Comparison of ENCODE assay signal across 14 cellular contexts in genomic region chr3:46380471-46381215, GRCh38. TPM values are rescaled to one million over a fixed set of nuclear protein-coding genes. Genes with fewer than 3 reads are reported as not detected.
DNase-seq lines count a peak whose midpoint lies in the region; ATAC-seq and TF ChIP-seq lines count a peak whose summit lies in the region.
"Had no signal": no experiment of that assay in that cellular context is flagged by ENCODE, and none has a peak within 500 bp of the region (broad histone marks: within the 10 kb centered on the region; RNA-seq: fewer than 3 reads in every experiment).

No MANE protein-coding gene starts in this region.

- H3K27me3 Mint-ChIP-seq in stimulated activated naive CD8-positive, alpha-beta T cell treated with anti-CD3 and anti-CD28 coated beads, Interleukin-15, Interleukin-2, amounts not matched to agents 100 ng/mL and 50 ng/mL, for 24 hours: peaks cover 12% of the 10 kb centered on the region
- H3K27me3 Mint-ChIP-seq in activated T-helper 1 cell treated with anti-CD3 and anti-CD28 coated beads, Interleukin-12 subunit alpha, Interleukin-12 subunit beta, Interleukin-2, Interleukin-4 antibody, amounts not matched to agents 30 ng/mL and 10 ng/mL and 1 ng/mL, durations not matched to agents 14 hours and 24 hours and 36 hours (ENCODE audit: insufficient read depth): peaks cover 5% of the 10 kb centered on the region
- H3K27me3 Mint-ChIP-seq in memory B cell (no peaks in the 10 kb centered on the region), mesothelial cell of epicardium (ENCODE audit: low read depth) (peaks cover 27% of the 10 kb centered on the region)

- intact Hi-C loops in activated T-helper 1 cell treated with anti-CD3 and anti-CD28 coated beads, Interleukin-12 subunit alpha, Interleukin-12 subunit beta, Interleukin-2, Interleukin-4 antibody, amounts not matched to agents 30 ng/mL and 10 ng/mL and 1 ng/mL, durations not matched to agents 14 hours and 24 hours and 36 hours (cut with micrococcal nuclease): no loop called here

- no peaks in the 10 kb centered on the region for H3K9me3 Mint-ChIP-seq in stimulated activated naive CD8-positive, alpha-beta T cell treated with anti-CD3 and anti-CD28 coated beads, Interleukin-15, Interleukin-2, amounts not matched to agents 100 ng/mL and 50 ng/mL, for 24 hours
- no peaks in the 10 kb centered on the region for H3K9me3 Mint-ChIP-seq in activated T-helper 1 cell treated with anti-CD3 and anti-CD28 coated beads, Interleukin-12 subunit alpha, Interleukin-12 subunit beta, Interleukin-2, Interleukin-4 antibody, amounts not matched to agents 30 ng/mL and 10 ng/mL and 1 ng/mL, durations not matched to agents 14 hours and 24 hours and 36 hours
- H3K9me3 Mint-ChIP-seq in memory B cell (no peaks in the 10 kb centered on the region), mesothelial cell of epicardium (no peaks in the 10 kb centered on the region)

- ATAC-seq in stimulated activated naive CD8-positive, alpha-beta T cell treated with anti-CD3 and anti-CD28 coated beads, Interleukin-15, Interleukin-2, amounts not matched to agents 100 U/mL and 50 U/mL, for 24 hours: no peak
- ATAC-seq in memory B cell (ENCODE audit: low read depth): no peak
- no peak for ATAC-seq in GM19351 (IDR thresholded peaks at IDR 0.05; ENCODE audit: unreplicated experiment)
- ATAC-seq in GM21576 (IDR thresholded peaks at IDR 0.05; ENCODE audit: unreplicated experiment): no peak

- H3K4me3 Mint-ChIP-seq in stimulated activated naive CD8-positive, alpha-beta T cell treated with anti-CD3 and anti-CD28 coated beads, Interleukin-15, Interleukin-2, amounts not matched to agents 100 ng/mL and 50 ng/mL, for 24 hours: no peak overlapping the region
- peak overlapping the region; percentile 27 for H3K4me3 Mint-ChIP-seq in activated T-helper 1 cell treated with anti-CD3 and anti-CD28 coated beads, Interleukin-12 subunit alpha, Interleukin-12 subunit beta, Interleukin-2, Interleukin-4 antibody, amounts not matched to agents 30 ng/mL and 10 ng/mL and 1 ng/mL, durations not matched to agents 14 hours and 24 hours and 36 hours
- H3K4me3 Mint-ChIP-seq in memory B cell (peak overlapping the region; percentile 53), mesothelial cell of epicardium (no peak overlapping the region)

- no peak for DNase-seq in stimulated activated naive CD8-positive, alpha-beta T cell treated with anti-CD3 and anti-CD28 coated beads, Interleukin-15, Interleukin-2, amounts not matched to agents 100 U/mL and 50 U/mL, for 24 hours
- DNase-seq in activated T-helper 1 cell treated with anti-CD3 and anti-CD28 coated beads, Interleukin-12 subunit alpha, Interleukin-12 subunit beta, Interleukin-2, Interleukin-4 antibody, amounts not matched to agents 30 ng/mL and 10 ng/mL and 1 ng/mL, durations not matched to agents 14 hours and 24 hours and 36 hours (ENCODE audit: low spot score): no peak
- DNase-seq in memory B cell (ENCODE audit: low spot score in 2 of 2): no peak
- no peak for DNase-seq in NCI-H2107 treated with DMSO at 0.1 percent for 48 hours (lab: John Stamatoyannopoulos, UW; ENCODE audit: unreplicated experiment)
- DNase-seq in mesothelial cell of epicardium (ENCODE audit: low spot score in 2 of 2, unreplicated experiment in 2 of 2): no peak
- DNase-seq: Caco-2, KG1, midbrain, NCI-H82, T1000 had no signal

- no peaks in the 10 kb centered on the region for H3K36me3 Mint-ChIP-seq in stimulated activated naive CD8-positive, alpha-beta T cell treated with anti-CD3 and anti-CD28 coated beads, Interleukin-15, Interleukin-2, amounts not matched to agents 100 ng/mL and 50 ng/mL, for 24 hours (ENCODE audit: low read depth)
- peaks cover 9% of the 10 kb centered on the region for H3K36me3 Mint-ChIP-seq in activated T-helper 1 cell treated with anti-CD3 and anti-CD28 coated beads, Interleukin-12 subunit alpha, Interleukin-12 subunit beta, Interleukin-2, Interleukin-4 antibody, amounts not matched to agents 30 ng/mL and 10 ng/mL and 1 ng/mL, durations not matched to agents 14 hours and 24 hours and 36 hours (ENCODE audit: low read depth)
- no peaks in the 10 kb centered on the region for H3K36me3 Mint-ChIP-seq in memory B cell
- H3K36me3 Mint-ChIP-seq in mesothelial cell of epicardium: no peaks in the 10 kb centered on the region

- peak overlapping the region; percentile 33 for H3K27ac Mint-ChIP-seq in stimulated activated naive CD8-positive, alpha-beta T cell treated with anti-CD3 and anti-CD28 coated beads, Interleukin-15, Interleukin-2, amounts not matched to agents 100 ng/mL and 50 ng/mL, for 24 hours
- peak overlapping the region; percentile 58 for H3K27ac Mint-ChIP-seq in activated T-helper 1 cell treated with anti-CD3 and anti-CD28 coated beads, Interleukin-12 subunit alpha, Interleukin-12 subunit beta, Interleukin-2, Interleukin-4 antibody, amounts not matched to agents 30 ng/mL and 10 ng/mL and 1 ng/mL, durations not matched to agents 14 hours and 24 hours and 36 hours
- H3K27ac Mint-ChIP-seq in memory B cell: peak overlapping the region; percentile 53
- no peak overlapping the region for H3K27ac Mint-ChIP-seq in mesothelial cell of epicardium

- peaks cover 29% of the 10 kb centered on the region for H3K4me1 Mint-ChIP-seq in stimulated activated naive CD8-positive, alpha-beta T cell treated with anti-CD3 and anti-CD28 coated beads, Interleukin-15, Interleukin-2, amounts not matched to agents 100 ng/mL and 50 ng/mL, for 24 hours (ENCODE audit: low read depth)
- H3K4me1 Mint-ChIP-seq in activated T-helper 1 cell treated with anti-CD3 and anti-CD28 coated beads, Interleukin-12 subunit alpha, Interleukin-12 subunit beta, Interleukin-2, Interleukin-4 antibody, amounts not matched to agents 30 ng/mL and 10 ng/mL and 1 ng/mL, durations not matched to agents 14 hours and 24 hours and 36 hours (ENCODE audit: low read depth): peaks cover 50% of the 10 kb centered on the region
- peaks cover 45% of the 10 kb centered on the region for H3K4me1 Mint-ChIP-seq in memory B cell
- peaks cover 6% of the 10 kb centered on the region for H3K4me1 Mint-ChIP-seq in mesothelial cell of epicardium

- no peak for TF ChIP-seq CTCF in mesothelial cell of epicardium (IDR thresholded peaks at IDR 0.05; ENCODE audit: unreplicated experiment)

RNA-seq across cellular contexts. Expression of gene CCR5, which starts 9.9 kb away (rescaled TPM):
- 5.8 TPM in 2 replicates for total RNA-seq in activated T-helper 1 cell treated with anti-CD3 and anti-CD28 coated beads, Interleukin-12 subunit alpha, Interleukin-12 subunit beta, Interleukin-2, Interleukin-4 antibody, amounts not matched to agents 30 ng/mL and 10 ng/mL and 1 ng/mL, durations not matched to agents 14 hours and 24 hours and 36 hours
- total RNA-seq in mesothelial cell of epicardium: not detected in 3 replicates
- total RNA-seq: Caco-2, cerebellum had no signal

RNA-seq across cellular contexts. Expression of gene CCRL2, which starts 26.4 kb away (rescaled TPM):
- 2.2 and 3.9 TPM in 2 replicates for total RNA-seq in activated T-helper 1 cell treated with anti-CD3 and anti-CD28 coated beads, Interleukin-12 subunit alpha, Interleukin-12 subunit beta, Interleukin-2, Interleukin-4 antibody, amounts not matched to agents 30 ng/mL and 10 ng/mL and 1 ng/mL, durations not matched to agents 14 hours and 24 hours and 36 hours
- total RNA-seq in mesothelial cell of epicardium: not detected in 3 replicates

RNA-seq across cellular contexts. Expression of gene CCR2, which starts 26.7 kb away (rescaled TPM):
- 20.6 and 21.0 TPM in 2 replicates for total RNA-seq in activated T-helper 1 cell treated with anti-CD3 and anti-CD28 coated beads, Interleukin-12 subunit alpha, Interleukin-12 subunit beta, Interleukin-2, Interleukin-4 antibody, amounts not matched to agents 30 ng/mL and 10 ng/mL and 1 ng/mL, durations not matched to agents 14 hours and 24 hours and 36 hours
- total RNA-seq in mesothelial cell of epicardium: not detected in 3 replicates
- total RNA-seq: Caco-2 had no signal

Comparison
In these comparisons a context has a peak if more than half of its experiments do, and no peak if none do; other contexts are left out.
1. H3K4me3 Mint-ChIP-seq: peak in activated T-helper 1 cell treated with anti-CD3 and anti-CD28 coated beads, Interleukin-12 subunit alpha, Interleukin-12 subunit beta, Interleukin-2, Interleukin-4 antibody, amounts not matched to agents 30 ng/mL and 10 ng/mL and 1 ng/mL, durations not matched to agents 14 hours and 24 hours and 36 hours (single experiment) and memory B cell (single experiment); none in stimulated activated naive CD8-positive, alpha-beta T cell treated with anti-CD3 and anti-CD28 coated beads, Interleukin-15, Interleukin-2, amounts not matched to agents 100 ng/mL and 50 ng/mL, for 24 hours (single experiment) and mesothelial cell of epicardium (single experiment).